In the genomic region with DNA sequence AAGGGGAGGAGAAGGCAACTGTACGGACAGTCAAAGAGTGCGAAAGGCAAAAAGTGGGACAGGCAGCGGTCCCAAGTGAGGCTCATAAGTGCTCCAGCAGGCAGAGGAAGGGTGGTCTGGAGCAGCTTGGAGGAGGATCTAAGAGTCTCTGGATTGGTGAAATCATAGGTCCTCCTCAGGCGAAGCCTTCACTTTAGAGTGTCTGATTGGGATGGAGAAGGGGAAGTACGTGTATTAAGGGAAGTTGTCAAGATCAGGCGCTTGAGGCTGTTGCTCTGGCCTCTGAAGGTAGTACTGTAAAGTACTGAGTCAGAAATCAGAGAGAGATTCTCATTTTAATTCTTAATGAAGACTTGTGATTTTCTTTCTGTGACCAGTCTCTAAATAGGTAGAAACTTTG, we compare ENCODE assay signal across 13 cellular contexts.
"Had no signal": no experiment of that assay in that cellular context is flagged by ENCODE, and none has a peak within 500 bp of the region (broad histone marks: within the 10 kb centered on the region; RNA-seq: fewer than 3 reads in every experiment).

No MANE protein-coding gene starts in this region.

- H3K9me3 ChIP-seq: thoracic aorta had no signal

- ATAC-seq: activated CD4-positive, CD25-positive, alpha-beta regulatory T cell treated with anti-CD3 and anti-CD28 coated beads, Interleukin-2, amount 50 U/mL, for 24 hours; esophagus mucosa; left ventricle myocardium superior had no signal

- H3K27ac ChIP-seq: coronary artery, parathyroid adenoma, thoracic aorta had no signal

- DNase-seq: activated CD4-positive, alpha-beta T cell treated with anti-CD3 and anti-CD28 coated beads, Interleukin-2, amount 50 U/mL, for 1 hour; activated naive CD8-positive, alpha-beta T cell treated with anti-CD3 and anti-CD28 coated beads, Interleukin-2, amount 10 ng/mL, durations not matched to agents 7 days and 5 days; central memory CD4-positive, alpha-beta T cell; glutamatergic neuron; left ventricle myocardium superior; mesendoderm; stimulated activated CD4-positive, alpha-beta T cell treated with anti-CD3 and anti-CD28 coated beads, Interleukin-12 subunit alpha, Interleukin-12 subunit beta, amount 100 ng/mL, for 4 hours; stimulated activated CD4-positive, alpha-beta T cell treated with anti-CD3 and anti-CD28 coated beads, Interleukin-2, amount 100 ng/mL, for 24 hours had no signal

- H3K4me3 ChIP-seq: coronary artery, thoracic aorta had no signal

- H3K4me1 ChIP-seq: parathyroid adenoma had no signal
